ENCODE assay signal across 1 cellular context in genomic region chr7:30634193-30634626, GRCh38.
TF ChIP-seq lines count a peak whose summit lies in the region.

No MANE protein-coding gene starts in this region.

TF ChIP-seq in HepG2, 621 proteins besides CTCF, POLR2A, EP300 and RAD21:
- TF ChIP-seq AFF4 (CRISPR knock-in tag; IDR thresholded peaks at IDR 0.05) (no peak), ZNF383 (CRISPR knock-in tag; IDR thresholded peaks at IDR 0.05; ENCODE audit: borderline replicate concordance) (no peak), SSRP1 (CRISPR knock-in tag; IDR thresholded peaks at IDR 0.05) (0 out of 2 replicates have a peak, but pooled peaks have one; percentile 36), PAF1 (CRISPR knock-in tag; IDR thresholded peaks at IDR 0.05) (0 out of 2 replicates have a peak, but pooled peaks have one; percentile 57)
